ENCODE assay signal across 20 cellular contexts in the genomic region with DNA sequence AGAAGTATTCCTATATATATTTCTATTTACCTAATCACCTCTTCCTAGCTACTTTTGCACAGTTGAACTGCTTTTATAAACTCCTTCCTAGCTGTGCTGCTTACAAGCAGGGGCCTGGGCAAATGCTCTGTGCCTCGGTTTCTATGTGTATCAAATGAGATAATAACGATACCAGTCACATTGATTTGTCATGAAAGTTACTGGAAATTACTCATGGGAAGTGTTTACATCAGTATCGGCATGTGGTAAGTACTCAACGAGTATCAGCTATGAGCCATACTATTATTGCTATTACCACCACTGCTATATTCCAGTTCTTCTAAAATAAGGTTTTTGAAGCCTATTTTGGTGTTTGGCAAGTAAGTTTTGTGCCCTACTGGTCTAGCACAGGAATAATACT. TPM values are rescaled to one million over a fixed set of nuclear protein-coding genes. Genes with fewer than 3 reads are reported as not detected.
A peak's percentile ranks its signal among the peaks of the same experiment; 100 is the strongest.
DNase-seq lines count a peak whose midpoint lies in the region; ATAC-seq and TF ChIP-seq lines count a peak whose summit lies in the region.
"Had no signal": no experiment of that assay in that cellular context is flagged by ENCODE, and none has a peak within 500 bp of the region (broad histone marks: within the 10 kb centered on the region; RNA-seq: fewer than 3 reads in every experiment).

No MANE protein-coding gene starts in this region.

- TF ChIP-seq EP300 in upper lobe of left lung (IDR thresholded peaks at IDR 0.05) = no peak

- no TSS peak for BruUV-seq in MCF 10A (replicated peaks; lab: Mats Ljungman, UMichigan)

- CTCF ChIA-PET in MCF 10A (lab: Yijun Ruan, JAX) = no interaction called here

- H3K4me3 Mint-ChIP-seq in MCF 10A (ENCODE audit: unreplicated experiment) = no peak overlapping the region
- H3K4me3 Mint-ChIP-seq: central memory CD8-positive, alpha-beta T cell; endodermal cell; nephron progenitor cell had no signal

- peak overlapping the region in 1 of 2 donors; percentile 70 for H3K27ac ChIP-seq in breast epithelium
- peak overlapping the region; percentile 24 for H3K27ac ChIP-seq in colonic mucosa
- no peak overlapping the region for H3K27ac ChIP-seq in lower lobe of right lung
- H3K27ac ChIP-seq in upper lobe of left lung = peak overlapping the region in 3 of 4 donors; percentile 12 to 93 (median 36)
- H3K27ac ChIP-seq: 22Rv1, prostate gland had no signal

- no peaks in the 10 kb centered on the region for H3K9me3 ChIP-seq in breast epithelium
- no peaks in the 10 kb centered on the region for H3K9me3 ChIP-seq in colonic mucosa
- no peaks in the 10 kb centered on the region for H3K9me3 ChIP-seq in lower lobe of right lung
- H3K9me3 ChIP-seq in upper lobe of left lung = no peaks in the 10 kb centered on the region
- H3K9me3 ChIP-seq: prostate gland had no signal

- peaks cover 7% of the 10 kb centered on the region for H3K4me1 Mint-ChIP-seq in MCF 10A (ENCODE audit: insufficient read depth, unreplicated experiment)

- H3K27me3 Mint-ChIP-seq in MCF 10A (ENCODE audit: insufficient read depth, unreplicated experiment) = peaks cover 9% of the 10 kb centered on the region

- no peaks in the 10 kb centered on the region for H3K9me3 Mint-ChIP-seq in MCF 10A (ENCODE audit: unreplicated experiment)
- H3K9me3 Mint-ChIP-seq: central memory CD8-positive, alpha-beta T cell had no signal

- ATAC-seq in lower lobe of right lung (no peak), upper lobe of left lung (ENCODE audit: low FRiP score in 2 of 2) (no peak)
- ATAC-seq: Panc1 had no signal

- H3K27ac Mint-ChIP-seq in MCF 10A (ENCODE audit: low read depth, unreplicated experiment) = no peak overlapping the region
- H3K27ac Mint-ChIP-seq: endodermal cell, nephron progenitor cell had no signal

- no peaks in the 10 kb centered on the region for H3K36me3 ChIP-seq in breast epithelium
- no peaks in the 10 kb centered on the region for H3K36me3 ChIP-seq in colonic mucosa
- H3K36me3 ChIP-seq in lower lobe of right lung = no peaks in the 10 kb centered on the region
- no peaks in the 10 kb centered on the region for H3K36me3 ChIP-seq in upper lobe of left lung
- H3K36me3 ChIP-seq: prostate gland had no signal

- DNase-seq in MCF 10A (ENCODE audit: unreplicated experiment) = peak; percentile 36
- DNase-seq in breast epithelium (ENCODE audit: low spot score in 2 of 2) = no peak
- DNase-seq in colonic mucosa = no peak
- DNase-seq in lower lobe of right lung = no peak
- no peak for DNase-seq in upper lobe of left lung
- DNase-seq in activated CD4-positive, alpha-beta T cell treated with anti-CD3 and anti-CD28 coated beads, Interleukin-2, amount 50 U/mL, for 48 hours = no peak
- DNase-seq in kidney glomerular epithelial cell (lab: John Stamatoyannopoulos, UW) = no peak
- no peak for DNase-seq in NCI-H510A treated with DMSO at 0.1 percent for 48 hours (lab: John Stamatoyannopoulos, UW)
- DNase-seq: activated CD4-positive, alpha-beta T cell treated with anti-CD3 and anti-CD28 coated beads for 1 hour; endodermal cell; NCI-H1436 treated with DMSO at 0.1 percent for 48 hours; NCI-H2171 treated with DMSO at 0.1 percent for 48 hours; nephron progenitor cell; small intestine; stimulated activated CD4-positive, alpha-beta T cell treated with anti-CD3 and anti-CD28 coated beads, Interleukin-4, amount 100 ng/mL, for 24 hours; T-helper 9 cell had no signal

- H3K4me3 ChIP-seq in breast epithelium (peak overlapping the region in 1 of 3 donors; percentile 2), colonic mucosa (no peak overlapping the region), lower lobe of right lung (peak overlapping the region; percentile 4), upper lobe of left lung (peak overlapping the region in 1 of 4 donors; percentile 7)
- H3K4me3 ChIP-seq: prostate gland had no signal

- H3K4me1 ChIP-seq in breast epithelium = no peaks in the 10 kb centered on the region
- H3K4me1 ChIP-seq in colonic mucosa = no peaks in the 10 kb centered on the region
- peaks cover 31% of the 10 kb centered on the region for H3K4me1 ChIP-seq in lower lobe of right lung
- H3K4me1 ChIP-seq in upper lobe of left lung = peaks cover 0 to 20% (median 16%) of the 10 kb centered on the region in 4 donors
- H3K4me1 ChIP-seq: prostate gland had no signal

- H3K36me3 Mint-ChIP-seq in MCF 10A (ENCODE audit: insufficient read depth, unreplicated experiment) = no peaks in the 10 kb centered on the region

- TF ChIP-seq CTCF in MCF 10A (IDR thresholded peaks at IDR 0.05; ENCODE audit: unreplicated experiment) (no peak), breast epithelium (IDR thresholded peaks at IDR 0.05) (no peak), colonic mucosa (IDR thresholded peaks at IDR 0.05) (no peak), lower lobe of right lung (IDR thresholded peaks at IDR 0.05) (no peak), upper lobe of left lung (IDR thresholded peaks at IDR 0.05) (no peak)

- WGBS in upper lobe of left lung, 2 donors = 70 to 77% methylated on average over 4 of the region's 4 CpGs

- POLR2A ChIA-PET in MCF 10A (lab: Yijun Ruan, JAX) = interaction anchor here (0.6 kb wide), 1 partner anchor 461 kb away, joined by 4 read pairs; no protein-coding TSS in a partner anchor

- no peak for TF ChIP-seq POLR2A in breast epithelium (IDR thresholded peaks at IDR 0.05)
- no peak for TF ChIP-seq POLR2A in upper lobe of left lung (IDR thresholded peaks at IDR 0.05)

- intact Hi-C loops in MCF 10A (cut with micrococcal nuclease) = no loop called here
- intact Hi-C loops in breast epithelium (cut with DNase I; ENCODE audit: low total_unique reads) = no loop called here
- intact Hi-C loops in colonic mucosa (cut with DNase I) = no loop called here
- intact Hi-C loops in lower lobe of right lung (cut with DNase I) = no loop called here

- H3K27me3 ChIP-seq in breast epithelium (no peaks in the 10 kb centered on the region), colonic mucosa (peaks cover 6% of the 10 kb centered on the region), lower lobe of right lung (ENCODE audit: low read depth) (no peaks in the 10 kb centered on the region), upper lobe of left lung (peaks cover 0 to 4% (median 2%) of the 10 kb centered on the region in 4 donors)

- H3K9ac ChIP-seq in colonic mucosa (ENCODE audit: low read depth in 2 of 2, low read length in 2 of 2) = no peak overlapping the region

RNA-seq across cellular contexts. Expression of a gene that starts 4.9 kb away (rescaled TPM):
- total RNA-seq in MCF 10A (2022) (0.72 TPM in 1 of 2 replicates, not detected in the other), breast epithelium (100 to 1,000 TPM in 2 of 3 donors, 10 to 100 TPM in 1; 54.0 to 142 (median 129) TPM), colonic mucosa (10 to 100 TPM; 15.8 to 35.1 TPM), lower lobe of right lung (91.2 TPM), upper lobe of left lung (100 to 1,000 TPM in 2 of 6 donors, 10 to 100 TPM in 4; 29.5 to 119 (median 58.9) TPM)
